In the genomic region with DNA sequence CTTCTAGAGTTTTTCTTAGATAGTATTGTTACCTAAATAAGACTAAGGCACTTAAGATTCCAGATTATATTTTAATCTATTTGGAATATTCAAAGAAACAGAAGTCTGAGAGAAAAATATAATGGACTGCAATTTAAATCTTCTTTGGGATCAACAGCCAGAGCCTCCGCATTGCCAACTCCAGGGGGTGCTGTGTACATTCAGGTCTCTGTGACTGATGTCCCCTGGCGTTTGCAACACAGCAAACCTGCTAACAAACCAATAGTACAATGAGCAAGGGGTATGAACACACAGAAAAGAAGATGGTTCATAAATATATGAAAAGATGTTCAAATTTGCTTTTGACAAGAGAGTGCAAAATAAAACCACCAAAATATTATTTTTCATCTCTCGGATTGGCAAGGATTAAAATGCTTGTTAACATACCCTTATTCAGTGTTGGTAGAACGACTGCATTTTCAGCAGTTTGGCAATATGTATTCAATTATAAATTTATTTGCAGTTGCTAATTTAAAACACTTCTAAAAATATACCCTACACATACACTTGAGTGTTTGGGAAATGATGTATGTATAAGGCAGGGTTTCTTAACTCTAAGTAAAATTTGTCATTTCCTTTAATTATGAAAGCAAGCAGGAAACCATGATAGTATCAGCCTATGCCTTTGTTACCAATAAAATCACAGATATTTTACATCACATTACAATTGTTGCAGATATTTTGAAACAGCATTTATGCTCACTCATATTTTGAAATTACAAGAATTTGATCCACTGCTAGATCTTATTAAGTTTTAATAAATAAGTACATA, we compare ENCODE assay signal across 1 cellular context.
A peak's percentile ranks its signal among the peaks of the same experiment; 100 is the strongest.
TF ChIP-seq lines count a peak whose summit lies in the region.

No MANE protein-coding gene starts in this region.

TF ChIP-seq in GM12878, 131 proteins besides CTCF, POLR2A, EP300 and RAD21 (continued from another document):
- TF ChIP-seq, protein P1, sequence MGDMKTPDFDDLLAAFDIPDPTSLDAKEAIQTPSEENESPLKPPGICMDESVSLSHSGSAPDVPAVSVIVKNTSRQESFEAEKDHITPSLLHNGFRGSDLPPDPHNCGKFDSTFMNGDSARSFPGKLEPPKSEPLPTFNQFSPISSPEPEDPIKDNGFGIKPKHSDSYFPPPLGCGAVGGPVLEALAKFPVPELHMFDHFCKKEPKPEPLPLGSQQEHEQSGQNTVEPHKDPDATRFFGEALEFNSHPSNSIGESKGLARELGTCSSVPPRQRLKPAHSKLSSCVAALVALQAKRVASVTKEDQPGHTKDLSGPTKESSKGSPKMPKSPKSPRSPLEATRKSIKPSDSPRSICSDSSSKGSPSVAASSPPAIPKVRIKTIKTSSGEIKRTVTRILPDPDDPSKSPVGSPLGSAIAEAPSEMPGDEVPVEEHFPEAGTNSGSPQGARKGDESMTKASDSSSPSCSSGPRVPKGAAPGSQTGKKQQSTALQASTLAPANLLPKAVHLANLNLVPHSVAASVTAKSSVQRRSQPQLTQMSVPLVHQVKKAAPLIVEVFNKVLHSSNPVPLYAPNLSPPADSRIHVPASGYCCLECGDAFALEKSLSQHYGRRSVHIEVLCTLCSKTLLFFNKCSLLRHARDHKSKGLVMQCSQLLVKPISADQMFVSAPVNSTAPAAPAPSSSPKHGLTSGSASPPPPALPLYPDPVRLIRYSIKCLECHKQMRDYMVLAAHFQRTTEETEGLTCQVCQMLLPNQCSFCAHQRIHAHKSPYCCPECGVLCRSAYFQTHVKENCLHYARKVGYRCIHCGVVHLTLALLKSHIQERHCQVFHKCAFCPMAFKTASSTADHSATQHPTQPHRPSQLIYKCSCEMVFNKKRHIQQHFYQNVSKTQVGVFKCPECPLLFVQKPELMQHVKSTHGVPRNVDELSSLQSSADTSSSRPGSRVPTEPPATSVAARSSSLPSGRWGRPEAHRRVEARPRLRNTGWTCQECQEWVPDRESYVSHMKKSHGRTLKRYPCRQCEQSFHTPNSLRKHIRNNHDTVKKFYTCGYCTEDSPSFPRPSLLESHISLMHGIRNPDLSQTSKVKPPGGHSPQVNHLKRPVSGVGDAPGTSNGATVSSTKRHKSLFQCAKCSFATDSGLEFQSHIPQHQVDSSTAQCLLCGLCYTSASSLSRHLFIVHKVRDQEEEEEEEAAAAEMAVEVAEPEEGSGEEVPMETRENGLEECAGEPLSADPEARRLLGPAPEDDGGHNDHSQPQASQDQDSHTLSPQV (IDR thresholded peaks at IDR 0.05): 0 out of 2 replicates have a peak, but pooled peaks have one; percentile 55
- no peak for TF ChIP-seq SUPT20H (IDR thresholded peaks at IDR 0.05; ENCODE audit: borderline replicate concordance, control insufficient read depth, low read depth, low read length)
- TF ChIP-seq, protein P2, sequence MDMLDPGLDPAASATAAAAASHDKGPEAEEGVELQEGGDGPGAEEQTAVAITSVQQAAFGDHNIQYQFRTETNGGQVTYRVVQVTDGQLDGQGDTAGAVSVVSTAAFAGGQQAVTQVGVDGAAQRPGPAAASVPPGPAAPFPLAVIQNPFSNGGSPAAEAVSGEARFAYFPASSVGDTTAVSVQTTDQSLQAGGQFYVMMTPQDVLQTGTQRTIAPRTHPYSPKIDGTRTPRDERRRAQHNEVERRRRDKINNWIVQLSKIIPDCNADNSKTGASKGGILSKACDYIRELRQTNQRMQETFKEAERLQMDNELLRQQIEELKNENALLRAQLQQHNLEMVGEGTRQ (IDR thresholded peaks at IDR 0.05; ENCODE audit: borderline replicate concordance, low read depth, low read length): no peak
- TF ChIP-seq ETV6 (conservative IDR thresholded peaks at IDR 0.05 in 1 of 2, IDR thresholded peaks at IDR 0.05 in 1 of 2; ENCODE audit: borderline replicate concordance in 1 of 2, low read depth in 1 of 2): no peak
- TF ChIP-seq BCL11A (IDR thresholded peaks at IDR 0.05; ENCODE audit: low read depth, low read length): no peak
- no peak for TF ChIP-seq CREB1 (IDR thresholded peaks at IDR 0.05; ENCODE audit: low read depth)
- no peak for TF ChIP-seq CBX3 (IDR thresholded peaks at IDR 0.05; ENCODE audit: borderline replicate concordance, low read depth)
- TF ChIP-seq, protein P3, sequence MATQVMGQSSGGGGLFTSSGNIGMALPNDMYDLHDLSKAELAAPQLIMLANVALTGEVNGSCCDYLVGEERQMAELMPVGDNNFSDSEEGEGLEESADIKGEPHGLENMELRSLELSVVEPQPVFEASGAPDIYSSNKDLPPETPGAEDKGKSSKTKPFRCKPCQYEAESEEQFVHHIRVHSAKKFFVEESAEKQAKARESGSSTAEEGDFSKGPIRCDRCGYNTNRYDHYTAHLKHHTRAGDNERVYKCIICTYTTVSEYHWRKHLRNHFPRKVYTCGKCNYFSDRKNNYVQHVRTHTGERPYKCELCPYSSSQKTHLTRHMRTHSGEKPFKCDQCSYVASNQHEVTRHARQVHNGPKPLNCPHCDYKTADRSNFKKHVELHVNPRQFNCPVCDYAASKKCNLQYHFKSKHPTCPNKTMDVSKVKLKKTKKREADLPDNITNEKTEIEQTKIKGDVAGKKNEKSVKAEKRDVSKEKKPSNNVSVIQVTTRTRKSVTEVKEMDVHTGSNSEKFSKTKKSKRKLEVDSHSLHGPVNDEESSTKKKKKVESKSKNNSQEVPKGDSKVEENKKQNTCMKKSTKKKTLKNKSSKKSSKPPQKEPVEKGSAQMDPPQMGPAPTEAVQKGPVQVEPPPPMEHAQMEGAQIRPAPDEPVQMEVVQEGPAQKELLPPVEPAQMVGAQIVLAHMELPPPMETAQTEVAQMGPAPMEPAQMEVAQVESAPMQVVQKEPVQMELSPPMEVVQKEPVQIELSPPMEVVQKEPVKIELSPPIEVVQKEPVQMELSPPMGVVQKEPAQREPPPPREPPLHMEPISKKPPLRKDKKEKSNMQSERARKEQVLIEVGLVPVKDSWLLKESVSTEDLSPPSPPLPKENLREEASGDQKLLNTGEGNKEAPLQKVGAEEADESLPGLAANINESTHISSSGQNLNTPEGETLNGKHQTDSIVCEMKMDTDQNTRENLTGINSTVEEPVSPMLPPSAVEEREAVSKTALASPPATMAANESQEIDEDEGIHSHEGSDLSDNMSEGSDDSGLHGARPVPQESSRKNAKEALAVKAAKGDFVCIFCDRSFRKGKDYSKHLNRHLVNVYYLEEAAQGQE (IDR thresholded peaks at IDR 0.05; ENCODE audit: low read depth, low read length): no peak
- TF ChIP-seq NRF1 (conservative IDR thresholded peaks at IDR 0.05; ENCODE audit: low read depth, low read length): no peak
- TF ChIP-seq CUX1 (IDR thresholded peaks at IDR 0.05; ENCODE audit: insufficient replicate concordance, low read depth, low read length): no peak
- TF ChIP-seq PKNOX1 (IDR thresholded peaks at IDR 0.05): peak; percentile 27; the same call in 1 of the 2 replicates
- TF ChIP-seq PBX3 (IDR thresholded peaks at IDR 0.05; ENCODE audit: insufficient replicate concordance, low read depth, low read length): no peak
- 0 out of 2 replicates have a peak, but pooled peaks have one; percentile 12 for TF ChIP-seq RUNX3 (IDR thresholded peaks at IDR 0.05; ENCODE audit: low read length)
- TF ChIP-seq ZNF207 (IDR thresholded peaks at IDR 0.05; ENCODE audit: borderline replicate concordance): no peak
- peak; percentile 97 for TF ChIP-seq SMC3 (IDR thresholded peaks at IDR 0.05; ENCODE audit: borderline replicate concordance, low read length)
- no peak for TF ChIP-seq CBFB (IDR thresholded peaks at IDR 0.05; ENCODE audit: low read depth)
- TF ChIP-seq CEBPB (IDR thresholded peaks at IDR 0.05; ENCODE audit: borderline replicate concordance in 1 of 2, low read depth in 2 of 2, low read length in 2 of 2): no peak
